ENCODE assay signal across 1 cellular context in the genomic region with DNA sequence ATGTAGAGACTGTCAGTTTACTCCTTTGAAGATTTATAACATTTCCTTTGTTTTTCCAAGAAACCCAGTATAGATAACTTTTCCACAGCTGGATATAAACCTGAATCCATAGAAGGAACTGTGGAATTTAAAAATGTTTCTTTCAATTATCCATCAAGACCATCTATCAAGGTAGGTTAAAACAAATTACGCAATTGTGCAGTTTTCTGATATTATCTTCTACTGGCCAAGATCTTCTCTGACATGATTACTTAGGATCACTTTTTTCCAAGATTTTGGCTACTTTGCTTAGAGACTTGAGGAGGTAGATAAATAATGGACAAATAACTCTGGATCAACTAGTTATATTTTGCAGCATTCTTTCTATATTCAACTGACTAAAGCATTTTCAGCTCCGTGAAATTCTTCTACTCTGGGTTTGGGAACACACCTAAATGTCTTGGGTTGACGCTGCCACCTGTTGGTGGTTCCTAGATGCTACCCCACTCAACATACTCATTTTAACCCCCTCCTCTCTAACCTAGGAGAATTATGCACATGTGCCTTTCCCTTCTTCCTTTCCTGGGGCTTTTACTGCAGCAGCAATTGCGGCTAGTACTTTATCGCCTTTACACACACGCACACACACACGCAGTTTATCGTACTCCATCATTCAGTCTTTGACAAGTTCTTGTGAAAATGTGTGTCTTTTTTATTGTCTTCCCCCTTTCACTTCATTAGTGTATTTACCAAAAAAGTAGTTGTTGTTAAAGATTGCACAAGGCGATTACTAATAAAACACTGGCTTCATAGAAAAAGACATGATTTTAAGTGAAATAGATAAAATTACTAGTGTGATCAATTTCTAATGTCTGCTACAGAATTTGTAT.
TF ChIP-seq lines count a peak whose summit lies in the region.

No MANE protein-coding gene starts in this region.

TF ChIP-seq in HepG2, 621 proteins besides CTCF, POLR2A, EP300 and RAD21 (continued from another document):
- TF ChIP-seq, protein P1, sequence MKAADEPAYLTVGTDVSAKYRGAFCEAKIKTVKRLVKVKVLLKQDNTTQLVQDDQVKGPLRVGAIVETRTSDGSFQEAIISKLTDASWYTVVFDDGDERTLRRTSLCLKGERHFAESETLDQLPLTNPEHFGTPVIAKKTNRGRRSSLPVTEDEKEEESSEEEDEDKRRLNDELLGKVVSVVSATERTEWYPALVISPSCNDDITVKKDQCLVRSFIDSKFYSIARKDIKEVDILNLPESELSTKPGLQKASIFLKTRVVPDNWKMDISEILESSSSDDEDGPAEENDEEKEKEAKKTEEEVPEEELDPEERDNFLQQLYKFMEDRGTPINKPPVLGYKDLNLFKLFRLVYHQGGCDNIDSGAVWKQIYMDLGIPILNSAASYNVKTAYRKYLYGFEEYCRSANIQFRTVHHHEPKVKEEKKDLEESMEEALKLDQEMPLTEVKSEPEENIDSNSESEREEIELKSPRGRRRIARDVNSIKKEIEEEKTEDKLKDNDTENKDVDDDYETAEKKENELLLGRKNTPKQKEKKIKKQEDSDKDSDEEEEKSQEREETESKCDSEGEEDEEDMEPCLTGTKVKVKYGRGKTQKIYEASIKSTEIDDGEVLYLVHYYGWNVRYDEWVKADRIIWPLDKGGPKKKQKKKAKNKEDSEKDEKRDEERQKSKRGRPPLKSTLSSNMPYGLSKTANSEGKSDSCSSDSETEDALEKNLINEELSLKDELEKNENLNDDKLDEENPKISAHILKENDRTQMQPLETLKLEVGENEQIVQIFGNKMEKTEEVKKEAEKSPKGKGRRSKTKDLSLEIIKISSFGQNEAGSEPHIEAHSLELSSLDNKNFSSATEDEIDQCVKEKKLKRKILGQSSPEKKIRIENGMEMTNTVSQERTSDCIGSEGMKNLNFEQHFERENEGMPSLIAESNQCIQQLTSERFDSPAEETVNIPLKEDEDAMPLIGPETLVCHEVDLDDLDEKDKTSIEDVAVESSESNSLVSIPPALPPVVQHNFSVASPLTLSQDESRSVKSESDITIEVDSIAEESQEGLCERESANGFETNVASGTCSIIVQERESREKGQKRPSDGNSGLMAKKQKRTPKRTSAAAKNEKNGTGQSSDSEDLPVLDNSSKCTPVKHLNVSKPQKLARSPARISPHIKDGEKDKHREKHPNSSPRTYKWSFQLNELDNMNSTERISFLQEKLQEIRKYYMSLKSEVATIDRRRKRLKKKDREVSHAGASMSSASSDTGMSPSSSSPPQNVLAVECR (CRISPR knock-in tag; IDR thresholded peaks at IDR 0.05; ENCODE audit: borderline replicate concordance), result no peak
- TF ChIP-seq CEBPB (IDR thresholded peaks at IDR 0.05; ENCODE audit: borderline replicate concordance, low read depth, low read length), result peak; percentile 37; the same call in 1 of the 2 replicates
- TF ChIP-seq ZSCAN22 (CRISPR knock-in tag; IDR thresholded peaks at IDR 0.05), result no peak
- no peak for TF ChIP-seq MEF2D (CRISPR knock-in tag; IDR thresholded peaks at IDR 0.05)
- TF ChIP-seq MTERF4 (CRISPR knock-in tag; IDR thresholded peaks at IDR 0.05), result no peak
- peak; percentile 93 for TF ChIP-seq ZNF652 (CRISPR knock-in tag; IDR thresholded peaks at IDR 0.05; ENCODE audit: borderline replicate concordance, low read depth)
- TF ChIP-seq STAG1 (CRISPR knock-in tag; IDR thresholded peaks at IDR 0.05), result peak; percentile 29; the same call in 1 of the 2 replicates
TF ChIP-seq in HepG2: peak in this region for 3.
